ENCODE assay signal across 14 cellular contexts in genomic region chr2:31253344-31254155, GRCh38. TPM values are rescaled to one million over a fixed set of nuclear protein-coding genes. Genes with fewer than 3 reads are reported as not detected.
DNase-seq lines count a peak whose midpoint lies in the region; ATAC-seq and TF ChIP-seq lines count a peak whose summit lies in the region.
"Had no signal": no experiment of that assay in that cellular context is flagged by ENCODE, and none has a peak within 500 bp of the region (broad histone marks: within the 10 kb centered on the region; RNA-seq: fewer than 3 reads in every experiment).

No MANE protein-coding gene starts in this region.

- WGBS in mammary epithelial cell (ENCODE audit: low coverage, missing lambda C conversion rate), result 13% methylated on average over 12 of the region's 14 CpGs

- peak; percentile 30 for TF ChIP-seq CTCF in GM06990 (IDR thresholded peaks at IDR 0.05; ENCODE audit: insufficient read depth, low read length, poor library complexity, severe bottlenecking)
- peak; percentile 4 to 12 for TF ChIP-seq CTCF in mammary epithelial cell (conservative IDR thresholded peaks at IDR 0.05 in 1 of 2, IDR thresholded peaks at IDR 0.05 in 1 of 2; ENCODE audit: extremely low read depth in 1 of 2, insufficient read depth in 1 of 2, low read depth in 1 of 2, low read length in 2 of 2)
- TF ChIP-seq CTCF in neural progenitor cell (IDR thresholded peaks at IDR 0.05), result no peak

- in situ Hi-C loops in mammary epithelial cell (cut with MboI; ENCODE audit: low sequenced_read_pairs in 2 of 2), result no loop called here

- H4K20me1 ChIP-seq in mammary epithelial cell (ENCODE audit: insufficient read depth, low read length) (no peaks in the 10 kb centered on the region), neural progenitor cell (ENCODE audit: low read depth) (no peaks in the 10 kb centered on the region)
- H4K20me1 ChIP-seq: BLaER1 had no signal

- peaks cover 9% of the 10 kb centered on the region for H3F3A ChIP-seq in neural progenitor cell (ENCODE audit: low read depth)

- dilution Hi-C loops in mammary epithelial cell (cut with HindIII; ENCODE audit: low sequenced_read_pairs), result no loop called here

- peaks cover 6% of the 10 kb centered on the region for H3K27me3 Mint-ChIP-seq in neural progenitor cell (ENCODE audit: insufficient read depth, low read depth)

- ATAC-seq in HG03039 (IDR thresholded peaks at IDR 0.05; ENCODE audit: unreplicated experiment) (no peak), HG02970 (IDR thresholded peaks at IDR 0.05; ENCODE audit: low FRiP score, unreplicated experiment) (no peak), HG02840 (IDR thresholded peaks at IDR 0.05; ENCODE audit: low FRiP score, unreplicated experiment) (no peak)
- ATAC-seq: left lobe of liver had no signal

- H3K4me1 Mint-ChIP-seq in neural progenitor cell, result peaks cover 14% of the 10 kb centered on the region

- peaks cover 2% of the 10 kb centered on the region for H3K36me3 Mint-ChIP-seq in neural progenitor cell

- H2AFZ ChIP-seq in mammary epithelial cell (ENCODE audit: low read depth, low read length) (peak overlapping the region; percentile 68), neural progenitor cell (replicated peaks) (no peak overlapping the region)

- peak overlapping the region; percentile 29 for H3K27ac Mint-ChIP-seq in neural progenitor cell

- H3K36me3 ChIP-seq in GM06990 (ENCODE audit: control insufficient read depth, insufficient read depth, low read length), result no peaks in the 10 kb centered on the region
- no peaks in the 10 kb centered on the region for H3K36me3 ChIP-seq in mammary epithelial cell (ENCODE audit: insufficient read depth, low read length)
- no peaks in the 10 kb centered on the region for H3K36me3 ChIP-seq in neural progenitor cell

- H3K4me1 ChIP-seq in mammary epithelial cell (ENCODE audit: insufficient read depth, low read length) (peaks cover 18% of the 10 kb centered on the region), neural progenitor cell (peaks cover 20% of the 10 kb centered on the region)

- H3K4me3 Mint-ChIP-seq in neural progenitor cell, result no peak overlapping the region

- H3K27ac ChIP-seq in mammary epithelial cell (ENCODE audit: insufficient read depth, low read depth, low read length) (peak overlapping the region; percentile 17), neural progenitor cell (no peak overlapping the region)
- H3K27ac ChIP-seq: BLaER1, SK-N-MC had no signal

- CTCF ChIA-PET in mammary epithelial cell (lab: Charles Lee; ENCODE audit: low non-redundant PET), result interaction anchor here (0.6 kb wide), 2 partner anchors 71 to 82 kb away, joined by 3 to 8 read pairs; no protein-coding TSS in a partner anchor

- intact Hi-C loops in mammary epithelial cell (cut with micrococcal nuclease), result loop anchor here (2.0 kb wide), 1 partner anchor 15 kb away; no protein-coding TSS in a partner anchor

- H3K9ac ChIP-seq in mammary epithelial cell (ENCODE audit: insufficient read depth, low read length) (no peak overlapping the region), neural progenitor cell (no peak overlapping the region)
- H3K9ac ChIP-seq: BLaER1 had no signal

- H3K4me3 ChIP-seq in GM06990 (replicated peaks; ENCODE audit: low read depth, low read length), result no peak overlapping the region
- no peak overlapping the region for H3K4me3 ChIP-seq in mammary epithelial cell (replicated peaks in 1 of 3; ENCODE audit: insufficient read depth in 1 of 3, low read depth in 2 of 3, low read length in 3 of 3)
- no peak overlapping the region for H3K4me3 ChIP-seq in neural progenitor cell
- H3K4me3 ChIP-seq: BLaER1, SK-N-MC had no signal

- H3K4me2 ChIP-seq in mammary epithelial cell (ENCODE audit: insufficient read depth, low read depth, low read length), result peak overlapping the region; percentile 56
- no peak overlapping the region for H3K4me2 ChIP-seq in neural progenitor cell

- H3K27me3 ChIP-seq in GM06990 (replicated peaks; ENCODE audit: control insufficient read depth, insufficient read depth, low read length), result no peaks in the 10 kb centered on the region
- H3K27me3 ChIP-seq in mammary epithelial cell (ENCODE audit: insufficient read depth, low read length), result no peaks in the 10 kb centered on the region
- no peaks in the 10 kb centered on the region for H3K27me3 ChIP-seq in neural progenitor cell
- H3K27me3 ChIP-seq: BLaER1 had no signal

- H3K9me3 Mint-ChIP-seq in neural progenitor cell, result no peaks in the 10 kb centered on the region

- H3K9me3 ChIP-seq in mammary epithelial cell (replicated peaks; ENCODE audit: insufficient read depth, low read length) (no peaks in the 10 kb centered on the region), neural progenitor cell (ENCODE audit: low read depth) (no peaks in the 10 kb centered on the region)
- H3K9me3 ChIP-seq: BLaER1 had no signal

- no TSS peak for BruUV-seq in mammary epithelial cell (replicated peaks; lab: Mats Ljungman, UMichigan)

- DNase-seq in GM06990 (ENCODE audit: extremely low read depth, insufficient read length), result peak; percentile 61
- DNase-seq in NCI-H2171 treated with DMSO at 0.1 percent for 48 hours (lab: John Stamatoyannopoulos, UW), result peak; percentile 28
- DNase-seq in mammary epithelial cell, result peak; percentile 75
- DNase-seq in neural progenitor cell (ENCODE audit: low spot score), result no peak
- no peak for DNase-seq in NCI-H345 (lab: John Stamatoyannopoulos, UW)
- DNase-seq: activated naive CD4-positive, alpha-beta T cell treated with anti-CD3 and anti-CD28 coated beads, Interleukin-2, amount 50 U/mL, for 16 hours; foreskin fibroblast; GOT3 had no signal

- H3K79me2 ChIP-seq in mammary epithelial cell (ENCODE audit: insufficient read depth, low read length) (no peaks in the 10 kb centered on the region), neural progenitor cell (ENCODE audit: low read depth) (no peaks in the 10 kb centered on the region)

RNA-seq across cellular contexts. Expression of gene EHD3, which starts 19.6 kb away (rescaled TPM):
- 10 to 100 TPM; 39.4 to 53.3 TPM for total RNA-seq in mammary epithelial cell
- polyA plus RNA-seq in mammary epithelial cell, result 12.3 TPM
- polyA minus RNA-seq in mammary epithelial cell, result 9.6 TPM
- total RNA-seq in neural progenitor cell (ENCODE audit: low replicate concordance), result 3.9 and 10.7 TPM in 2 replicates

RNA-seq across cellular contexts. Expression of gene CAPN14, which starts 36.2 kb away (rescaled TPM):
- total RNA-seq in mammary epithelial cell (under 1 TPM; 0.17 to 0.47 TPM), neural progenitor cell (ENCODE audit: low replicate concordance) (0.04 and 0.19 TPM in 2 replicates)
- 0.20 TPM for polyA plus RNA-seq in mammary epithelial cell
- 3.2 TPM for polyA minus RNA-seq in mammary epithelial cell
- total RNA-seq: left lobe of liver had no signal

Comparison
In these comparisons a context has a peak if more than half of its experiments do, and no peak if none do; other contexts are left out.
1. DNase-seq: peak in GM06990 (single experiment), NCI-H2171 treated with DMSO at 0.1 percent for 48 hours (single experiment) and mammary epithelial cell (single experiment); none in neural progenitor cell (single experiment) and NCI-H345 (single experiment).